In the genomic region with DNA sequence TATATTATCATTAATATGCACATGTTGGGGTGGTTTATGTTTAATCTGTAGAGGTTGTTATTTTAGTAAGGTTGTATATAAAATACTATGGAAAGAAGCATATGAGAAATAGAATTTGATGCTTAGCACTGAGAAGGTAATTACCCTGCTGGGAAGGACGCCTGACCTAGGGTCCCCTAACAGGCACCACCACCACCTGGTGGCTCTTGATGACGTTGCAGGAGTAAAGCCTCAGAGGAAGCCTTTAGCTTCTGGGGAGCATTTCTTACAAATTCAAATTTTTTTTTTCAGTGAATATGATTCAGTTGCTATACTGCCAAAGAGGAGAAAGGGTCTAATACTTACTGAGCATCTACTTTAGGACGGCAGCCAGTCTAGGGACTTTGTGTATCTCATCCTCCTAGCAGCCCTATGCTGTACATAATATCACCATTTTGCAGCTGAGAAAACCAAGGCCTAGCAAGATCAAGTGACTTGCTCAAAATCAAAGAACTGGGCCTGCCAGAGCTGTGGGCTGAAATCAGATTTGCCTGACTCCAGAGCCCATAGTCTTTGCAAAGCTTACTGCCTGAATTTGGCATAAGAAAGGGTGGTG, we compare ENCODE assay signal across 1 cellular context.
TF ChIP-seq lines count a peak whose summit lies in the region.

No MANE protein-coding gene starts in this region.

TF ChIP-seq in K562, 482 proteins besides CTCF, POLR2A, EP300 and RAD21:
- TF ChIP-seq DEAF1 (CRISPR knock-in tag; IDR thresholded peaks at IDR 0.05) (0 out of 2 replicates have a peak, but pooled peaks have one; percentile 9), KLF10 (CRISPR knock-in tag; IDR thresholded peaks at IDR 0.05) (no peak), ZFPM2 (CRISPR knock-in tag; IDR thresholded peaks at IDR 0.05) (no peak), ZNF253 (CRISPR knock-in tag; conservative IDR thresholded peaks at IDR 0.05) (no peak), CREM (IDR thresholded peaks at IDR 0.05; ENCODE audit: low read depth) (peak; percentile 77), SMC3 (conservative IDR thresholded peaks at IDR 0.05; ENCODE audit: insufficient read depth, low read depth, low read length) (peak; percentile 44; the same call in 1 of the 2 replicates)
